In genomic region chr3:66083096-66083960, GRCh38 we compare ENCODE assay signal across 1 cellular context.
TF ChIP-seq lines count a peak whose summit lies in the region.

No MANE protein-coding gene starts in this region.

TF ChIP-seq in HepG2, 621 proteins besides CTCF, POLR2A, EP300 and RAD21:
- TF ChIP-seq RAD51 (IDR thresholded peaks at IDR 0.05; ENCODE audit: borderline replicate concordance), result no peak
- TF ChIP-seq, protein P1, sequence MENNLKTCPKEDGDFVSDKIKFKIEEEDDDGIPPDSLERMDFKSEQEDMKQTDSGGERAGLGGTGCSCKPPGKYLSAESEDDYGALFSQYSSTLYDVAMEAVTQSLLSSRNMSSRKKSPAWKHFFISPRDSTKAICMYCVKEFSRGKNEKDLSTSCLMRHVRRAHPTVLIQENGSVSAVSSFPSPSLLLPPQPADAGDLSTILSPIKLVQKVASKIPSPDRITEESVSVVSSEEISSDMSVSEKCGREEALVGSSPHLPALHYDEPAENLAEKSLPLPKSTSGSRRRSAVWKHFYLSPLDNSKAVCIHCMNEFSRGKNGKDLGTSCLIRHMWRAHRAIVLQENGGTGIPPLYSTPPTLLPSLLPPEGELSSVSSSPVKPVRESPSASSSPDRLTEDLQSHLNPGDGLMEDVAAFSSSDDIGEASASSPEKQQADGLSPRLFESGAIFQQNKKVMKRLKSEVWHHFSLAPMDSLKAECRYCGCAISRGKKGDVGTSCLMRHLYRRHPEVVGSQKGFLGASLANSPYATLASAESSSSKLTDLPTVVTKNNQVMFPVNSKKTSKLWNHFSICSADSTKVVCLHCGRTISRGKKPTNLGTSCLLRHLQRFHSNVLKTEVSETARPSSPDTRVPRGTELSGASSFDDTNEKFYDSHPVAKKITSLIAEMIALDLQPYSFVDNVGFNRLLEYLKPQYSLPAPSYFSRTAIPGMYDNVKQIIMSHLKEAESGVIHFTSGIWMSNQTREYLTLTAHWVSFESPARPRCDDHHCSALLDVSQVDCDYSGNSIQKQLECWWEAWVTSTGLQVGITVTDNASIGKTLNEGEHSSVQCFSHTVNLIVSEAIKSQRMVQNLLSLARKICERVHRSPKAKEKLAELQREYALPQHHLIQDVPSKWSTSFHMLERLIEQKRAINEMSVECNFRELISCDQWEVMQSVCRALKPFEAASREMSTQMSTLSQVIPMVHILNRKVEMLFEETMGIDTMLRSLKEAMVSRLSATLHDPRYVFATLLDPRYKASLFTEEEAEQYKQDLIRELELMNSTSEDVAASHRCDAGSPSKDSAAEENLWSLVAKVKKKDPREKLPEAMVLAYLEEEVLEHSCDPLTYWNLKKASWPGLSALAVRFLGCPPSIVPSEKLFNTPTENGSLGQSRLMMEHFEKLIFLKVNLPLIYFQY (CRISPR knock-in tag; IDR thresholded peaks at IDR 0.05; ENCODE audit: borderline replicate concordance), result no peak
- TF ChIP-seq MBD4 (IDR thresholded peaks at IDR 0.05; ENCODE audit: borderline replicate concordance, low read length), result no peak
- TF ChIP-seq ZNF556 (CRISPR knock-in tag; IDR thresholded peaks at IDR 0.05; ENCODE audit: borderline replicate concordance), result no peak
- TF ChIP-seq MYC (CRISPR knock-in tag; IDR thresholded peaks at IDR 0.05; ENCODE audit: borderline replicate concordance), result no peak
- no peak for TF ChIP-seq IKZF1 (IDR thresholded peaks at IDR 0.05)
